Comparison of ENCODE assay signal across 8 cellular contexts in the genomic region with DNA sequence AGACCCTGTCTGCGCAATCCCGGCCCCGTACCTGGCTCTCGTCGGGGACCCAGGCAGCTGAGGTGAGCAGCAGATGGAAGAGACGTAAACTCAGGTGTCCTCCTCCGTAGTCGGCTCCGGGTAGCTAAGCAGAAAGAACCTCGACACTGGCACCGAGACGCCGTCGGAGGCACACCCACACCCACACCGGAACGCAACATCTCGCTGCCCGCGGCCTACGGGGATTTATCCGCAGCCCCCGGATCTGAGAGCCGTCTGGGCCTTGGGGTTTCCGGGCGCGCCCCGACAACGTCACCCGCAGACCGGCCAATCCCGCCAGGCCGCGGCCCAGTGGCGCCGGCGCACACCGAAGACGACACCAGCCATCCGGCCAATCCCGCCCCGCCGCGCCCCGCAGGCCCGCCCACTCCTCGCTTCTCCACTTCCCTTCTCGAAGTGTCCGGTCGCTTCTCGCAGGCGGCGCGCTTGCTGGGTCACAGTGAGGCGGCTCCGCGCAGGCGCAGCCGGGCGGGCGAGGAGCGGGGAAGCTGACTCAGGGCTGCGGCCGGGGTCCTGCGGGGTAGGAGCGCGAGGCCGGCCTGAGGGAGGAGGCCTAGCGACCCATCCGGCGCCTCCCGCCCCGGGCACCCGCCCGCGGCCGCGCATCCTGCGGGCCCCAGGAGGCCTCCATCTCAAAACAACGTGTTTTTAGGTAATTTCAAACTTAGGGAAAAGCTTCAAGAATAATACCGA. TPM values are rescaled to one million over a fixed set of nuclear protein-coding genes. Genes with fewer than 3 reads are reported as not detected.
A peak's percentile ranks its signal among the peaks of the same experiment; 100 is the strongest.
DNase-seq lines count a peak whose midpoint lies in the region; ATAC-seq and TF ChIP-seq lines count a peak whose summit lies in the region.

A gene with protein sequence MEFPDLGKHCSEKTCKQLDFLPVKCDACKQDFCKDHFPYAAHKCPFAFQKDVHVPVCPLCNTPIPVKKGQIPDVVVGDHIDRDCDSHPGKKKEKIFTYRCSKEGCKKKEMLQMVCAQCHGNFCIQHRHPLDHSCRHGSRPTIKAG (minus strand): TSS at position 264 of the 732 bp plus-strand sequence. CDS start 1,984 bp downstream, outside the sequence.

- 0 to 1% methylated on average over 62 to 80 of the region's 80 CpGs for WGBS in aorta, 2 donors

- H3K27me3 ChIP-seq in aorta (ENCODE audit: control insufficient read depth in 1 of 2, insufficient read depth in 2 of 2, low read length in 1 of 2): no peaks in the 10 kb centered on the region

- in situ Hi-C loops in astrocyte of the cerebellum (cut with HindIII; ENCODE audit: low sequenced_read_pairs): loop anchor here (25.0 kb wide), 1 partner anchor 173 kb away; a partner anchor contains a TSS

- no peaks in the 10 kb centered on the region for H3K4me1 ChIP-seq in aorta (ENCODE audit: control insufficient read depth in 1 of 2, insufficient read depth in 2 of 2, low read length in 2 of 2)

- no peak for TF ChIP-seq CTCF in astrocyte of the cerebellum (IDR thresholded peaks at IDR 0.05; ENCODE audit: low read depth, low read length, missing control alignments)

- H3K27ac ChIP-seq in aorta (ENCODE audit: low read depth in 1 of 2, low read length in 2 of 2): peak within 1 kb of the TSS in 1 of 2 donors; percentile 83

- ATAC-seq in GM18511 (IDR thresholded peaks at IDR 0.05; ENCODE audit: unreplicated experiment): peak; percentile 97
- peak; percentile 92 for ATAC-seq in HG03025 (IDR thresholded peaks at IDR 0.05; ENCODE audit: low FRiP score, unreplicated experiment)
- peak; percentile 100 for ATAC-seq in aorta (ENCODE audit: low FRiP score)

- H3K4me3 ChIP-seq in astrocyte of the cerebellum (ENCODE audit: low read depth, low read length) (peak within 1 kb of the TSS; percentile 99), aorta (ENCODE audit: low read length in 2 of 2) (peak within 1 kb of the TSS; percentile 73 to 98)

- intact Hi-C loops in aorta (cut with DNase I): loop anchor here in 1 of 2 donors (1.0 kb wide), 1 partner anchor 22 kb away; a partner anchor contains a TSS

- DNase-seq in NCI-H2081 (lab: John Stamatoyannopoulos, UW) (peak; percentile 97), T-helper 9 cell (peak; percentile 98), astrocyte of the cerebellum (ENCODE audit: low read depth) (peak; percentile 95), hepatic stellate cell (ENCODE audit: low spot score) (peak; percentile 99), renal cortical epithelial cell (ENCODE audit: low read depth) (peak; percentile 88), aorta (peak; percentile 100)

- H3K36me3 ChIP-seq in aorta (ENCODE audit: control insufficient read depth in 1 of 2, insufficient read depth in 2 of 2, low read length in 1 of 2): peaks cover 0 to 3% of the 10 kb centered on the region in 2 donors

- no peaks in the 10 kb centered on the region for H3K9me3 ChIP-seq in aorta (ENCODE audit: control insufficient read depth, low read length)

RNA-seq across cellular contexts. Expression of the gene that starts here (rescaled TPM):
- total RNA-seq in renal cortical epithelial cell: 9.9 and 21.4 TPM in 2 replicates
- 10 to 100 TPM; 18.8 to 24.8 TPM for total RNA-seq in aorta
- polyA plus RNA-seq in aorta: 10 to 100 TPM; 54.7 to 64.6 TPM
